Comparison of ENCODE assay signal across 15 cellular contexts in genomic region chr7:150402671-150403321, GRCh38. TPM values are rescaled to one million over a fixed set of nuclear protein-coding genes. Genes with fewer than 3 reads are reported as not detected.
DNase-seq lines count a peak whose midpoint lies in the region; ATAC-seq lines count a peak whose summit lies in the region.
"Had no signal": no experiment of that assay in that cellular context is flagged by ENCODE, and none has a peak within 500 bp of the region (broad histone marks: within the 10 kb centered on the region; RNA-seq: fewer than 3 reads in every experiment).

No MANE protein-coding gene starts in this region.

- no peaks in the 10 kb centered on the region for H3K9me3 Mint-ChIP-seq in activated CD4-positive, alpha-beta T cell treated with anti-CD3 and anti-CD28 coated beads for 36 hours (ENCODE audit: low read depth)

- H3K36me3 Mint-ChIP-seq in activated CD4-positive, alpha-beta T cell treated with anti-CD3 and anti-CD28 coated beads for 36 hours (ENCODE audit: low read depth) = peaks cover 8% of the 10 kb centered on the region

- H3K27ac Mint-ChIP-seq in activated CD4-positive, alpha-beta T cell treated with anti-CD3 and anti-CD28 coated beads for 36 hours = peak overlapping the region; percentile 48

- H3K4me3 ChIP-seq in iPS-15b (ENCODE audit: low read depth, low read length) = peak overlapping the region; percentile 27
- H3K4me3 ChIP-seq: GM23248, uterus had no signal

- CTCF ChIA-PET in activated CD4-positive, alpha-beta T cell treated with anti-CD3 and anti-CD28 coated beads for 36 hours (lab: Charles Lee) = no interaction called here

- H3K4me1 Mint-ChIP-seq in activated CD4-positive, alpha-beta T cell treated with anti-CD3 and anti-CD28 coated beads for 36 hours = peaks cover 43% of the 10 kb centered on the region

- POLR2A ChIA-PET in activated CD4-positive, alpha-beta T cell treated with anti-CD3 and anti-CD28 coated beads for 36 hours (lab: Charles Lee) = no interaction called here

- no peak overlapping the region for H3K4me3 Mint-ChIP-seq in activated CD4-positive, alpha-beta T cell treated with anti-CD3 and anti-CD28 coated beads for 36 hours

- H3K27me3 Mint-ChIP-seq in activated CD4-positive, alpha-beta T cell treated with anti-CD3 and anti-CD28 coated beads for 36 hours = no peaks in the 10 kb centered on the region

- peaks cover 58% of the 10 kb centered on the region for H3K4me1 ChIP-seq in iPS-15b (ENCODE audit: control insufficient read depth, insufficient read depth, low read length)

- DNase-seq in activated CD4-positive, alpha-beta T cell treated with anti-CD3 and anti-CD28 coated beads for 36 hours = no peak
- DNase-seq in activated CD4-positive, alpha-beta T cell treated with anti-CD3 and anti-CD28 coated beads for 1 hour = no peak
- peak; percentile 26 for DNase-seq in SW480 (ENCODE audit: low spot score)
- DNase-seq in posterior vena cava (ENCODE audit: low spot score) = peak; percentile 64
- no peak for DNase-seq in NCI-H774 (lab: John Stamatoyannopoulos, UW)
- DNase-seq: activated gamma-delta T cell treated with Interleukin-2 at 50 U/mL for 16 hours, DMS53, GM23248, NCI-H1436 treated with DMSO at 0.1 percent for 48 hours, Right ventricle myocardium superior, uterus had no signal

- H3K9ac ChIP-seq in iPS-15b (ENCODE audit: low read depth, low read length) = peak overlapping the region; percentile 81

- no peaks in the 10 kb centered on the region for H3K9me3 ChIP-seq in iPS-15b (ENCODE audit: control insufficient read depth, insufficient read depth, low read length)
- H3K9me3 ChIP-seq: uterus had no signal

- H3K36me3 ChIP-seq in iPS-15b (ENCODE audit: control insufficient read depth, insufficient read depth, low read length) = peaks cover 9% of the 10 kb centered on the region
- H3K36me3 ChIP-seq: uterus had no signal

- intact Hi-C loops in activated CD4-positive, alpha-beta T cell treated with anti-CD3 and anti-CD28 coated beads for 36 hours (cut with DNase I, micrococcal nuclease) = no loop called here
- intact Hi-C loops in posterior vena cava (cut with DNase I) = no loop called here

- no peaks in the 10 kb centered on the region for H3K27me3 ChIP-seq in iPS-15b (ENCODE audit: control insufficient read depth, insufficient read depth, low read length)
- H3K27me3 ChIP-seq: uterus had no signal

- no peak for ATAC-seq in activated CD4-positive, alpha-beta T cell treated with anti-CD3 and anti-CD28 coated beads for 36 hours
- ATAC-seq in HG03439 (IDR thresholded peaks at IDR 0.05; ENCODE audit: unreplicated experiment) = no peak
- ATAC-seq in GM21786 (IDR thresholded peaks at IDR 0.05; ENCODE audit: unreplicated experiment) = no peak

RNA-seq across cellular contexts. Expression of gene ZNF775, which starts 23.7 kb away (rescaled TPM):
- total RNA-seq in activated CD4-positive, alpha-beta T cell treated with anti-CD3 and anti-CD28 coated beads for 36 hours = 1 to 10 TPM; 3.9 to 5.1 TPM
- 1 to 10 TPM; 4.6 to 5.0 TPM for total RNA-seq in posterior vena cava

RNA-seq across cellular contexts. Expression of gene REPIN1, which starts 34.2 kb away (rescaled TPM):
- 10 to 100 TPM; 48.2 to 55.6 TPM for total RNA-seq in activated CD4-positive, alpha-beta T cell treated with anti-CD3 and anti-CD28 coated beads for 36 hours
- 10 to 100 TPM; 48.9 to 50.5 TPM for total RNA-seq in posterior vena cava

RNA-seq across cellular contexts. Expression of gene GIMAP8, which starts 47.6 kb away (rescaled TPM):
- 1 to 10 TPM; 7.7 to 9.6 TPM for total RNA-seq in activated CD4-positive, alpha-beta T cell treated with anti-CD3 and anti-CD28 coated beads for 36 hours
- total RNA-seq in posterior vena cava = 10 to 100 TPM; 12.9 to 15.4 TPM
- total RNA-seq: chondrocyte, GM23248 had no signal

Comparison
In these comparisons a context has a peak if more than half of its experiments do, and no peak if none do; other contexts are left out.
1. DNase-seq: peak in SW480 (single experiment) and posterior vena cava (single experiment); none in activated CD4-positive, alpha-beta T cell treated with anti-CD3 and anti-CD28 coated beads for 36 hours (single experiment), activated CD4-positive, alpha-beta T cell treated with anti-CD3 and anti-CD28 coated beads for 1 hour (single experiment) and NCI-H774 (single experiment).